ENCODE assay signal across 20 cellular contexts in genomic region chr6:7805088-7805756, GRCh38.
DNase-seq lines count a peak whose midpoint lies in the region; ATAC-seq and TF ChIP-seq lines count a peak whose summit lies in the region.
"Had no signal": no experiment of that assay in that cellular context is flagged by ENCODE, and none has a peak within 500 bp of the region (broad histone marks: within the 10 kb centered on the region; RNA-seq: fewer than 3 reads in every experiment).

No MANE protein-coding gene starts in this region.

- DNase-seq in NCI-H2081 treated with DMSO at 0.1 percent for 48 hours (lab: John Stamatoyannopoulos, UW) (peak; percentile 28), NCI-H748 treated with DMSO at 0.1 percent for 48 hours (lab: John Stamatoyannopoulos, UW) (peak; percentile 74), KG1 (lab: John Stamatoyannopoulos, UW) (no peak), GM10248 (ENCODE audit: extremely low spot score) (no peak), head of caudate nucleus (no peak)
- DNase-seq: AML-193, DMS79 treated with DMSO at 0.1 percent for 48 hours, HFFc6, MM.1S, NCI-H1092, NCI-H2227 treated with DMSO at 0.1 percent for 48 hours, NCI-H524 treated with DMSO at 0.1 percent for 48 hours, SHP77, T-helper 1 cell, T-helper 9 cell had no signal

- peaks cover 50% of the 10 kb centered on the region for H3K4me1 ChIP-seq in KMS-11 (ENCODE audit: low read depth, poor library complexity, severe bottlenecking)
- no peaks in the 10 kb centered on the region for H3K4me1 ChIP-seq in parathyroid adenoma

- no peaks in the 10 kb centered on the region for H3K9me3 ChIP-seq in parathyroid adenoma (ENCODE audit: control insufficient read depth, low read length)

- ATAC-seq in HG03025 (IDR thresholded peaks at IDR 0.05; ENCODE audit: low FRiP score, unreplicated experiment) = no peak

- H3K79me2 ChIP-seq in KMS-11 (ENCODE audit: insufficient read depth, low read depth) (peaks cover 5% of the 10 kb centered on the region; the same call in 1 of the 2 replicates), parathyroid adenoma (no peaks in the 10 kb centered on the region)

- H3K4me2 ChIP-seq in KMS-11 (peak overlapping the region; percentile 37), parathyroid adenoma (ENCODE audit: low read length) (peak overlapping the region; percentile 45)

- intact Hi-C loops in head of caudate nucleus (cut with DNase I) = no loop called here

- H3K27ac ChIP-seq in KMS-11 (peak overlapping the region; percentile 30; the same call in 1 of the 2 replicates), parathyroid adenoma (no peak overlapping the region)
- H3K27ac ChIP-seq: C4-2B, SK-N-MC had no signal

- H3K9ac ChIP-seq in KMS-11 (no peak overlapping the region), parathyroid adenoma (no peak overlapping the region)

- CTCF ChIA-PET in GM10248 (lab: Yijun Ruan, JAX) = no interaction called here

- TF ChIP-seq CTCF in KMS-11 (conservative IDR thresholded peaks at IDR 0.05; ENCODE audit: low read depth, low read length) (no peak), parathyroid adenoma (IDR thresholded peaks at IDR 0.05) (no peak), GM10248 (IDR thresholded peaks at IDR 0.05; ENCODE audit: control extremely low read depth, extremely low read depth, low read depth, missing control alignments) (no peak)

- H3K4me3 ChIP-seq in KMS-11 (IDR thresholded peaks at IDR 0.05; ENCODE audit: insufficient read depth, low read depth, low read length) = no peak overlapping the region
- no peak overlapping the region for H3K4me3 ChIP-seq in parathyroid adenoma (ENCODE audit: low read depth, low read length)
- H3K4me3 ChIP-seq: SK-N-MC had no signal

- POLR2A ChIA-PET in GM10248 (lab: Yijun Ruan, JAX) = no interaction called here

- no peaks in the 10 kb centered on the region for H4K20me1 ChIP-seq in KMS-11 (ENCODE audit: insufficient read depth)

- H3K27me3 ChIP-seq in KMS-11 (ENCODE audit: insufficient read depth, low read depth) = no peaks in the 10 kb centered on the region
- no peaks in the 10 kb centered on the region for H3K27me3 ChIP-seq in parathyroid adenoma (ENCODE audit: control insufficient read depth, insufficient read depth, low read length)

- H3K36me3 ChIP-seq in KMS-11 (ENCODE audit: insufficient read depth) (no peaks in the 10 kb centered on the region), parathyroid adenoma (ENCODE audit: control insufficient read depth, insufficient read depth, low read length) (no peaks in the 10 kb centered on the region)

- H2AFZ ChIP-seq in KMS-11 (ENCODE audit: low read depth) = 0 out of 2 replicates have a peak overlapping the region, but pooled peaks have one; percentile 2
- no peak overlapping the region for H2AFZ ChIP-seq in parathyroid adenoma

Comparison
In these comparisons a context has a peak if more than half of its experiments do, and no peak if none do; other contexts are left out.
1. DNase-seq: peak in NCI-H2081 treated with DMSO at 0.1 percent for 48 hours (single experiment) and NCI-H748 treated with DMSO at 0.1 percent for 48 hours (single experiment); none in KG1 (single experiment), GM10248 (single experiment) and head of caudate nucleus (0 of 42).